30 cellular contexts compared by ENCODE assay signal in genomic region chr5:3059488-3059887, GRCh38.
"Had no signal": no experiment of that assay in that cellular context is flagged by ENCODE, and none has a peak within 500 bp of the region (broad histone marks: within the 10 kb centered on the region; RNA-seq: fewer than 3 reads in every experiment).

No MANE protein-coding gene starts in this region.

- H3K27me3 Mint-ChIP-seq: stimulated activated naive B cell treated with anti-CD40 and anti-IgM and Interleukin-4, amounts not matched to agents 10 μg/mL and 1 μg/mL and 100 μg/mL, for 72 hours had no signal

- H3K36me3 ChIP-seq: left lung, lower lobe of right lung, neutrophil, right atrium auricular region, right lobe of liver, stomach, suprapubic skin, thoracic aorta, tibial artery, upper lobe of right lung, uterus had no signal

- H3K9me3 ChIP-seq: right lobe of liver, thoracic aorta, uterus had no signal

- H3K4me1 Mint-ChIP-seq: immature natural killer cell; naive thymus-derived CD8-positive, alpha-beta T cell; stimulated activated naive B cell treated with anti-CD40 and anti-IgM and Interleukin-4, amounts not matched to agents 10 μg/mL and 1 μg/mL and 100 μg/mL, for 72 hours had no signal

- H3K4me1 ChIP-seq: left lung, lower lobe of right lung, parathyroid adenoma, right atrium auricular region, right lobe of liver, stomach, suprapubic skin, tibial artery, upper lobe of right lung, uterus had no signal

- H3K36me3 Mint-ChIP-seq: stimulated activated naive B cell treated with anti-CD40 and anti-IgM and Interleukin-4, amounts not matched to agents 10 μg/mL and 1 μg/mL and 100 μg/mL, for 72 hours had no signal

- ATAC-seq: left colon; left lung; lower lobe of right lung; naive thymus-derived CD8-positive, alpha-beta T cell; right lobe of liver; stimulated activated naive B cell treated with anti-CD40 and anti-IgM and Interleukin-4, amounts not matched to agents 10 μg/mL and 1 μg/mL and 100 μg/mL, for 72 hours; stimulated activated naive CD8-positive, alpha-beta T cell treated with anti-CD3 and anti-CD28 coated beads, Interleukin-15, Interleukin-2, amounts not matched to agents 100 U/mL and 50 U/mL, for 24 hours; upper lobe of right lung had no signal

- H3K27me3 ChIP-seq: neutrophil, right atrium auricular region, right lobe of liver, stomach, upper lobe of right lung, uterus had no signal

- H3K4me3 ChIP-seq: left lung, lower lobe of right lung, right atrium auricular region, right lobe of liver, smooth muscle cell, stomach, suprapubic skin, thoracic aorta, tibial artery, upper lobe of right lung, uterus had no signal

- H3K27ac Mint-ChIP-seq: immature natural killer cell; naive thymus-derived CD8-positive, alpha-beta T cell; nephron; stimulated activated naive B cell treated with anti-CD40 and anti-IgM and Interleukin-4, amounts not matched to agents 10 μg/mL and 1 μg/mL and 100 μg/mL, for 72 hours had no signal

- H3K4me3 Mint-ChIP-seq: immature natural killer cell; naive thymus-derived CD8-positive, alpha-beta T cell; nephron; neural crest cell; stimulated activated naive B cell treated with anti-CD40 and anti-IgM and Interleukin-4, amounts not matched to agents 10 μg/mL and 1 μg/mL and 100 μg/mL, for 72 hours had no signal

- DNase-seq: hippocampal formation; immature natural killer cell; kidney; left colon; left lung; lower lobe of right lung; mammary epithelial cell; mesenchymal stem cell; naive thymus-derived CD8-positive, alpha-beta T cell; occipital lobe; right lobe of liver; stimulated activated CD4-positive, alpha-beta T cell treated with anti-CD3 and anti-CD28 coated beads, Interleukin-12 subunit alpha, Interleukin-12 subunit beta, amount 100 ng/mL, for 4 hours; stimulated activated CD4-positive, alpha-beta T cell treated with anti-CD3 and anti-CD28 coated beads, Interleukin-15, amount 100 ng/mL, for 24 hours; stimulated activated CD4-positive, alpha-beta T cell treated with anti-CD3 and anti-CD28 coated beads, Interleukin-2, amount 100 ng/mL, for 24 hours; stimulated activated CD4-positive, alpha-beta T cell treated with anti-CD3 and anti-CD28 coated beads, Interleukin-4, amount 100 ng/mL, for 1 hour; stimulated activated naive B cell treated with anti-CD40 and anti-IgM and Interleukin-4, amounts not matched to agents 10 μg/mL and 1 μg/mL and 100 μg/mL, for 72 hours; stimulated activated naive CD8-positive, alpha-beta T cell treated with anti-CD3 and anti-CD28 coated beads, Interleukin-15, Interleukin-2, amounts not matched to agents 100 U/mL and 50 U/mL, for 24 hours; stomach; tibial artery; trophoblast cell; upper lobe of right lung; uterus had no signal

- H3K27ac ChIP-seq: left lung, lower lobe of right lung, neutrophil, parathyroid adenoma, right atrium auricular region, right lobe of liver, stomach, suprapubic skin, thoracic aorta, tibial artery, upper lobe of right lung, uterus had no signal
